2 cellular contexts compared by ENCODE assay signal in genomic region chr9:114289106-114289505, GRCh38.
TF ChIP-seq lines count a peak whose summit lies in the region.

No MANE protein-coding gene starts in this region.

TF ChIP-seq in A549, 52 proteins besides CTCF, POLR2A, EP300 and RAD21:
- TF ChIP-seq E2F6 (IDR thresholded peaks at IDR 0.05; ENCODE audit: borderline replicate concordance, low read depth), result no peak
- TF ChIP-seq CEBPB (IDR thresholded peaks at IDR 0.05), result no peak
- TF ChIP-seq NFE2L2 (conservative IDR thresholded peaks at IDR 0.05; ENCODE audit: low read length), result no peak
- TF ChIP-seq MAZ (IDR thresholded peaks at IDR 0.05; ENCODE audit: borderline replicate concordance, low read depth, low read length), result no peak
- no peak for TF ChIP-seq USF2 (IDR thresholded peaks at IDR 0.05)
- TF ChIP-seq FOSL2 (IDR thresholded peaks at IDR 0.05), result no peak
- TF ChIP-seq FOSL2 (CRISPR knock-in tag; IDR thresholded peaks at IDR 0.05), result no peak
- no peak for TF ChIP-seq RCOR1 (IDR thresholded peaks at IDR 0.05; ENCODE audit: low read depth, low read length)
- TF ChIP-seq ATOH8 (CRISPR knock-in tag; IDR thresholded peaks at IDR 0.05; ENCODE audit: low read depth), result no peak
- TF ChIP-seq POLR2AphosphoS2 (conservative IDR thresholded peaks at IDR 0.05; ENCODE audit: low read length), result no peak
- TF ChIP-seq RFX5 (IDR thresholded peaks at IDR 0.05), result no peak
- TF ChIP-seq EHMT2 (IDR thresholded peaks at IDR 0.05; ENCODE audit: low read depth), result no peak
- TF ChIP-seq SMC3 (IDR thresholded peaks at IDR 0.05), result no peak
- TF ChIP-seq CHD2 (IDR thresholded peaks at IDR 0.05; ENCODE audit: low read length, partially characterized antibody), result no peak
- no peak for TF ChIP-seq HOXB5 (CRISPR knock-in tag; IDR thresholded peaks at IDR 0.05)
- TF ChIP-seq ZC3H11A (IDR thresholded peaks at IDR 0.05), result no peak
- no peak for TF ChIP-seq PHF8 (IDR thresholded peaks at IDR 0.05; ENCODE audit: borderline replicate concordance, low read depth)
- no peak for TF ChIP-seq CHD4 (IDR thresholded peaks at IDR 0.05; ENCODE audit: borderline replicate concordance)
- TF ChIP-seq REST (IDR thresholded peaks at IDR 0.05), result no peak
- no peak for TF ChIP-seq TFCP2L1 (CRISPR knock-in tag; IDR thresholded peaks at IDR 0.05)
- TF ChIP-seq KDM1A (IDR thresholded peaks at IDR 0.05; ENCODE audit: low read depth), result no peak

TF ChIP-seq in IMR-90, 13 proteins besides CTCF, POLR2A, EP300 and RAD21 (continued from another document):
- TF ChIP-seq ELK1 (IDR thresholded peaks at IDR 0.05; ENCODE audit: borderline replicate concordance, low read depth, low read length) (no peak), FOS (IDR thresholded peaks at IDR 0.05; ENCODE audit: low read depth, low read length) (no peak), USF2 (IDR thresholded peaks at IDR 0.05; ENCODE audit: low read depth, low read length) (no peak), CHD1 (IDR thresholded peaks at IDR 0.05; ENCODE audit: low read depth, low read length) (no peak)
